Comparison of ENCODE assay signal across 9 cellular contexts in genomic region chr1:184953600-184954219, GRCh38. TPM values are rescaled to one million over a fixed set of nuclear protein-coding genes. Genes with fewer than 3 reads are reported as not detected.
DNase-seq lines count a peak whose midpoint lies in the region; ATAC-seq, FAIRE-seq and TF ChIP-seq lines count a peak whose summit lies in the region.
"Had no signal": no experiment of that assay in that cellular context is flagged by ENCODE, and none has a peak within 500 bp of the region (broad histone marks: within the 10 kb centered on the region; RNA-seq: fewer than 3 reads in every experiment).

No MANE protein-coding gene starts in this region.

- H3K4me3 ChIP-seq in retinal pigment epithelial cell (ENCODE audit: low read length) = peak overlapping the region; percentile 1

- DNase-seq in RCC 7860 (ENCODE audit: low spot score) (peak; percentile 92), dermis blood vessel endothelial cell (peak; percentile 36), retinal pigment epithelial cell (ENCODE audit: low read depth) (peak; percentile 91), NCI-H1092 treated with DMSO at 0.1 percent for 48 hours (lab: John Stamatoyannopoulos, UW) (no peak), mesenteric fat pad (ENCODE audit: low spot score) (no peak), occipital lobe (lab: John Stamatoyannopoulos, UW) (no peak)
- DNase-seq: NCI-H1417 treated with DMSO at 0.1 percent for 48 hours had no signal

- TF ChIP-seq CTCF in retinal pigment epithelial cell (conservative IDR thresholded peaks at IDR 0.05; ENCODE audit: low read depth, low read length) = no peak

- FAIRE-seq in RCC 7860 (lab: Jason Lieb, UNC) = peak; percentile 98

- peak; percentile 45 for ATAC-seq in GM18868 (IDR thresholded peaks at IDR 0.05; ENCODE audit: unreplicated experiment)

RNA-seq across cellular contexts. Expression of gene NIBAN1, which starts 20.6 kb away (rescaled TPM):
- total RNA-seq in dermis blood vessel endothelial cell = 9.6 and 43.1 TPM in 2 replicates
- total RNA-seq in mesenteric fat pad = 25.9 TPM
- total RNA-seq in occipital lobe = 2.8 TPM
- total RNA-seq: OCI-LY7 had no signal

Comparison
In these comparisons a context has a peak if more than half of its experiments do, and no peak if none do; other contexts are left out.
1. DNase-seq: peak in RCC 7860 (single experiment), dermis blood vessel endothelial cell (single experiment) and retinal pigment epithelial cell (single experiment); none in NCI-H1092 treated with DMSO at 0.1 percent for 48 hours (single experiment), mesenteric fat pad (single experiment) and occipital lobe (single experiment).